ENCODE assay signal across 8 cellular contexts in the genomic region with DNA sequence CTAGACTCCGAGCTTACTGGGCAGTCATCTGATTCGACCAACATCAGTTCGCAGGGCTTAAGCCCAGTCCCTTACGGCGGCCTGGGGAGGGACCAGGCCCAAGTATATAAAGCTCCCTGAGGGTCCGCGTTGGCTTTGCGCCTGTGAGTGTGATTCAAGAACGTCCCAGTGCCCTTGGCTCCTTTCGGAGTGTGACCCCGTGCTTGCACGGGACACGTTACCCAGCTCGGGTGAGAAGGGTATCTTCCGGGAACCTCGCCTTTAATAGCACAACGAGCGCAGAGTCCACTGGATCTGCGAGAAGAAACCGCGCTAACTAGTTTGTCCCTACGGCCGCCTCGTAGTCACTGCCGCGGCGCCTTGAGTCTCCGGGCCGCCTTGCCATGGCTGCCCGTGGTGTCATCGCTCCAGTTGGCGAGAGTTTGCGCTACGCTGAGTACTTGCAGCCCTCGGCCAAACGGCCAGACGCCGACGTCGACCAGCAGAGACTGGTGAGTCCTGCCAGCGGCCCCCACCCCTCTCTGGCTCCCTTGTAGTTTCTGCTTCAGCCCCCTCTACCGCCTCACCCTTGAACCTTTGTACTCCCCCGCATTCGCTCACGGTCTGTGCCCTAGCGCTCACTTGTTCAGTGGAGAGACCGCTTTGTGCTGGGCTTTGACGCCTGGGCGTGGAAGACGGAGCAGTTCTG. TPM values are rescaled to one million over a fixed set of nuclear protein-coding genes. Genes with fewer than 3 reads are reported as not detected.
DNase-seq lines count a peak whose midpoint lies in the region; ATAC-seq and TF ChIP-seq lines count a peak whose summit lies in the region.

A gene (plus strand): TSS at position 343 of the 688 bp plus-strand sequence. CDS start 41 bp downstream, at position 384.

- CTCF ChIA-PET in AG04450 (lab: Charles Lee) = interaction anchor here (2.4 kb wide), 1 partner anchor 54 kb away, joined by 11 read pairs; no protein-coding TSS in a partner anchor

- H2AFZ ChIP-seq in osteoblast (ENCODE audit: low read length) = peak within 1 kb of the TSS; percentile 94

- H3K27ac ChIP-seq in AG04450 (ENCODE audit: low read depth, low read length) = peak within 1 kb of the TSS; percentile 91
- H3K27ac ChIP-seq in SJCRH30 = peak within 1 kb of the TSS; percentile 77
- peak within 1 kb of the TSS; percentile 89 for H3K27ac ChIP-seq in osteoblast (ENCODE audit: low read depth, low read length)
- H3K27ac ChIP-seq in temporal lobe (ENCODE audit: low read depth, low read length) = peak within 1 kb of the TSS; percentile 74

- DNase-seq in AG04450 (ENCODE audit: low read depth, low spot score) (peak; percentile 68), SJCRH30 (peak; percentile 80 to 84), glomerular visceral epithelial cell (ENCODE audit: extremely low spot score) (peak; percentile 62), osteoblast (ENCODE audit: insufficient read length, low spot score, missing footprints) (peak; percentile 93)
- DNase-seq in activated naive CD4-positive, alpha-beta T cell treated with anti-CD3 and anti-CD28 coated beads, Interleukin-2, amount 50 U/mL, for 16 hours = peak; percentile 62

- H3K9me3 ChIP-seq in AG04450 (ENCODE audit: control insufficient read depth, insufficient read depth, low read length) (0 out of 2 replicates have a peak, but pooled peaks cover 2% of the 10 kb centered on the region), SJCRH30 (replicated peaks) (no peaks in the 10 kb centered on the region), osteoblast (ENCODE audit: low read depth, low read length) (no peaks in the 10 kb centered on the region)

- TF ChIP-seq POLR2A in GM19099 (IDR thresholded peaks at IDR 0.05; ENCODE audit: extremely low read depth, insufficient read length, low read depth) = peak; percentile 88

- H4K20me1 ChIP-seq in osteoblast (ENCODE audit: insufficient read depth, low read length) = no peaks in the 10 kb centered on the region

- no peaks in the 10 kb centered on the region for H3K4me1 ChIP-seq in SJCRH30
- peaks cover 15% of the 10 kb centered on the region for H3K4me1 ChIP-seq in osteoblast (ENCODE audit: insufficient read depth, low read length)

- H3K27me3 ChIP-seq in AG04450 (ENCODE audit: control insufficient read depth, insufficient read depth, low read length) (no peaks in the 10 kb centered on the region), SJCRH30 (no peaks in the 10 kb centered on the region), osteoblast (ENCODE audit: insufficient read depth, low read length) (no peaks in the 10 kb centered on the region)

- TF ChIP-seq CTCF in AG04450 (IDR thresholded peaks at IDR 0.05; ENCODE audit: low read depth, low read length) (no peak), osteoblast (IDR thresholded peaks at IDR 0.05; ENCODE audit: extremely low read depth, low read depth, low read length) (no peak)

- POLR2A ChIA-PET in AG04450 (lab: Yijun Ruan, JAX) = interaction anchor here (0.6 to 1.2 kb wide), 8 partner anchors 9 to 260 kb away, joined by 3 to 6 read pairs (median 3); no protein-coding TSS in a partner anchor

- peak within 1 kb of the TSS; percentile 87 for H3K4me2 ChIP-seq in osteoblast (ENCODE audit: insufficient read depth, low read length)

- H3K4me3 ChIP-seq in AG04450 (ENCODE audit: low read depth, low read length) (peak within 1 kb of the TSS; percentile 77), SJCRH30 (peak within 1 kb of the TSS; percentile 74), osteoblast (ENCODE audit: insufficient read depth, low read length) (peak within 1 kb of the TSS; percentile 82)

- ATAC-seq in HG03378 (IDR thresholded peaks at IDR 0.05; ENCODE audit: unreplicated experiment) = peak; percentile 76

- H3K36me3 ChIP-seq in SJCRH30 = no peaks in the 10 kb centered on the region
- peaks cover 7% of the 10 kb centered on the region for H3K36me3 ChIP-seq in osteoblast (ENCODE audit: insufficient read depth, low read length)

- peaks cover 43% of the 10 kb centered on the region for H3K79me2 ChIP-seq in osteoblast (ENCODE audit: insufficient read depth, low read length)

RNA-seq across cellular contexts. Expression of the gene that starts here (rescaled TPM):
- 45.3 and 48.6 TPM in 2 replicates for polyA plus RNA-seq in AG04450 (2011; rRNA removed)
- 18.4 and 24.2 TPM in 2 replicates for polyA minus RNA-seq in AG04450 (2011; rRNA and poly(A)+ RNA removed)
- 10.1 and 11.2 TPM in 2 replicates for total RNA-seq in SJCRH30 (2014; rRNA removed; shearing (Covaris generic))
- total RNA-seq in osteoblast (13.0 and 17.0 TPM in 2 replicates), temporal lobe (14.5 TPM)

Comparison
In these comparisons a context has a peak if more than half of its experiments do, and no peak if none do; other contexts are left out.
1. Peak in every context shown above with its lines: DNase-seq, ATAC-seq, H3K4me3 ChIP-seq and H3K27ac ChIP-seq.